In genomic region chr3:52200981-52201679, GRCh38 we compare ENCODE assay signal across 15 cellular contexts. TPM values are rescaled to one million over a fixed set of nuclear protein-coding genes. Genes with fewer than 3 reads are reported as not detected.
DNase-seq lines count a peak whose midpoint lies in the region; ATAC-seq, FAIRE-seq and TF ChIP-seq lines count a peak whose summit lies in the region.
"Had no signal": no experiment of that assay in that cellular context is flagged by ENCODE, and none has a peak within 500 bp of the region (broad histone marks: within the 10 kb centered on the region; RNA-seq: fewer than 3 reads in every experiment).

No MANE protein-coding gene starts in this region.

- H4K20me1 ChIP-seq in Loucy (ENCODE audit: insufficient read depth, low read length, poor library complexity, severe bottlenecking) (peaks cover 25% of the 10 kb centered on the region), GM12878 (ENCODE audit: control insufficient read depth, insufficient read depth) (no peaks in the 10 kb centered on the region)

- TF ChIP-seq POLR2A in GM12878 (IDR thresholded peaks at IDR 0.05; ENCODE audit: low read depth, low read length), result no peak
- no peak for TF ChIP-seq POLR2A in transverse colon (IDR thresholded peaks at IDR 0.05)
- TF ChIP-seq POLR2A in thyroid gland (IDR thresholded peaks at IDR 0.05), result no peak

- WGBS in GM12878 (ENCODE audit: insufficient coverage, insufficient replicate concordance, low lambda C conversion rate, missing lambda C conversion rate), result 81% methylated on average over 5 of the region's 5 CpGs
- 80 to 92% methylated on average over 3 to 5 of the region's 5 CpGs for WGBS in transverse colon (ENCODE audit: low coverage in 1 of 2), 2 donors
- WGBS in thyroid gland, 2 donors, result 91% methylated on average over 5 of the region's 5 CpGs

- TF ChIP-seq RAD21 in GM12878 (IDR thresholded peaks at IDR 0.05; ENCODE audit: insufficient read depth, low read depth, low read length), result no peak

- FAIRE-seq in GM12878 (lab: Jason Lieb, UNC), result no peak
- FAIRE-seq: frontal cortex, pancreas, small intestine had no signal

- peak overlapping the region; percentile 100 for H3K4me3 ChIP-seq in Loucy (ENCODE audit: low read length, poor library complexity, severe bottlenecking)
- 0 out of 2 replicates have a peak overlapping the region, but pooled peaks have one; percentile 28 for H3K4me3 ChIP-seq in GM12878
- no peak overlapping the region for H3K4me3 ChIP-seq in lower lobe of right lung
- no peak overlapping the region for H3K4me3 ChIP-seq in transverse colon
- no peak overlapping the region for H3K4me3 ChIP-seq in thyroid gland (replicated peaks in 1 of 3)
- H3K4me3 ChIP-seq: pancreas, SK-N-MC had no signal

- BruUV-seq in GM12878 (replicated peaks; lab: Mats Ljungman, UMichigan), result no TSS peak

- ATAC-seq in GM12878, result no peak
- ATAC-seq in lower lobe of right lung, result no peak
- ATAC-seq: pancreas had no signal

- POLR2A ChIA-PET in GM12878 (lab: Charles Lee), result interaction anchor here (0.9 to 1.8 kb wide), 9 partner anchors 9 to 144 kb away, joined by 3 to 4 read pairs (median 3); partner anchors contain the start of genes DUSP7 and TLR9

- H3K9ac ChIP-seq in Loucy (ENCODE audit: low read depth, low read length, poor library complexity, severe bottlenecking), result peak overlapping the region; percentile 52
- H3K9ac ChIP-seq in GM12878 (ENCODE audit: control insufficient read depth, insufficient read depth, low read length), result no peak overlapping the region

- intact Hi-C loops in GM12878 (cut with micrococcal nuclease; ENCODE audit: unreplicated experiment) (no loop called here), lower lobe of right lung (cut with DNase I) (no loop called here), transverse colon (cut with DNase I; ENCODE audit: low total_unique reads) (no loop called here), thyroid gland (cut with DNase I) (no loop called here)

- H2AFZ ChIP-seq in Loucy (ENCODE audit: low read length) (no peak overlapping the region), GM12878 (ENCODE audit: control insufficient read depth, low read depth, low read length) (no peak overlapping the region)

- H3K36me3 ChIP-seq in Loucy (ENCODE audit: insufficient read depth, low read length), result peaks cover 40% of the 10 kb centered on the region
- H3K36me3 ChIP-seq in GM12878 (ENCODE audit: control insufficient read depth in 2 of 2, insufficient read depth in 2 of 2, low read length in 1 of 2), result peaks cover 2 to 20% of the 10 kb centered on the region in 2 experiments; a peak in 3 of 4 replicates
- H3K36me3 ChIP-seq in lower lobe of right lung, result peaks cover 66% of the 10 kb centered on the region
- H3K36me3 ChIP-seq in transverse colon, result peaks cover 0 to 42% (median 15%) of the 10 kb centered on the region in 4 donors
- H3K36me3 ChIP-seq in thyroid gland, result peaks cover 29 to 44% of the 10 kb centered on the region in 2 donors

- H3K79me2 ChIP-seq in Loucy (ENCODE audit: insufficient read depth, low read length) (peaks cover 64% of the 10 kb centered on the region), GM12878 (ENCODE audit: control insufficient read depth, insufficient read depth, low read length) (peaks cover 24% of the 10 kb centered on the region)

- no peaks in the 10 kb centered on the region for H3F3A ChIP-seq in Loucy (ENCODE audit: low read depth)

- in situ Hi-C loops in GM12878 (cut with MboI), result no loop called here
- in situ Hi-C loops in transverse colon (cut with MboI; ENCODE audit: low pct_ligation_motif_present in 1 of 4, low pct_unique_long_range_greater_than_20kb in 1 of 4, low sequenced_read_pairs in 3 of 4), result no loop called here

- CTCF ChIA-PET in GM12878 (lab: Yijun Ruan, JAX), result interaction anchor here (0.6 to 7.2 kb wide), 9 partner anchors 9 to 245 kb away, joined by 3 to 59 read pairs (median 6); partner anchors contain the start of genes DUSP7, POC1A, TLR9 and WDR82

- peak overlapping the region; percentile 100 for H3K4me2 ChIP-seq in Loucy (ENCODE audit: low read depth, low read length, poor library complexity, severe bottlenecking)
- peak overlapping the region; percentile 44 for H3K4me2 ChIP-seq in GM12878 (ENCODE audit: control insufficient read depth, insufficient read depth)

- TF ChIP-seq CTCF in Loucy (conservative IDR thresholded peaks at IDR 0.05; ENCODE audit: low read length), result no peak
- no peak for TF ChIP-seq CTCF in GM12878 (IDR thresholded peaks at IDR 0.05 in 2 of 3, conservative IDR thresholded peaks at IDR 0.05 in 1 of 3; ENCODE audit: control insufficient read depth in 2 of 3, extremely low read depth in 1 of 3, insufficient read depth in 1 of 3, low read depth in 3 of 3, low read length in 3 of 3)
- no peak for TF ChIP-seq CTCF in lower lobe of right lung (IDR thresholded peaks at IDR 0.05)
- no peak for TF ChIP-seq CTCF in transverse colon (IDR thresholded peaks at IDR 0.05)
- no peak for TF ChIP-seq CTCF in thyroid gland (IDR thresholded peaks at IDR 0.05)

- peaks cover 56% of the 10 kb centered on the region for H3K4me1 ChIP-seq in Loucy (ENCODE audit: insufficient read depth, low read length, poor library complexity, severe bottlenecking)
- peaks cover 36% of the 10 kb centered on the region for H3K4me1 ChIP-seq in GM12878 (ENCODE audit: control insufficient read depth, insufficient read depth, low read length)
- H3K4me1 ChIP-seq in lower lobe of right lung, result peaks cover 88% of the 10 kb centered on the region
- peaks cover 20 to 67% (median 35%) of the 10 kb centered on the region in 4 donors for H3K4me1 ChIP-seq in transverse colon
- H3K4me1 ChIP-seq in thyroid gland, result peaks cover 25 to 40% of the 10 kb centered on the region in 2 donors

- H3K9me3 ChIP-seq in Loucy (ENCODE audit: insufficient read depth, low read depth, low read length) (no peaks in the 10 kb centered on the region), GM12878 (replicated peaks; ENCODE audit: control insufficient read depth, insufficient read depth, low read length) (no peaks in the 10 kb centered on the region), lower lobe of right lung (no peaks in the 10 kb centered on the region), transverse colon (no peaks in the 10 kb centered on the region), thyroid gland (no peaks in the 10 kb centered on the region)
- H3K9me3 ChIP-seq: pancreas had no signal

- SMC1A ChIA-PET in GM12878 (lab: Charles Lee; ENCODE audit: uncharacterized antibody, unreplicated experiment), result interaction anchor here (0.9 to 2.8 kb wide), 8 partner anchors 19 to 148 kb away, joined by 3 to 28 read pairs (median 4); partner anchors contain the start of genes DUSP7, POC1A and TLR9

- no peaks in the 10 kb centered on the region for H3K27me3 ChIP-seq in Loucy (ENCODE audit: insufficient read depth, low read length, poor library complexity, severe bottlenecking)
- no peaks in the 10 kb centered on the region for H3K27me3 ChIP-seq in GM12878 (replicated peaks in 1 of 2; ENCODE audit: control insufficient read depth in 2 of 2, insufficient read depth in 2 of 2, low read length in 1 of 2)
- no peaks in the 10 kb centered on the region for H3K27me3 ChIP-seq in lower lobe of right lung (ENCODE audit: low read depth)
- H3K27me3 ChIP-seq in transverse colon, result no peaks in the 10 kb centered on the region
- H3K27me3 ChIP-seq in thyroid gland, result no peaks in the 10 kb centered on the region
- H3K27me3 ChIP-seq: pancreas had no signal

- DNase-seq in SKM-1 treated with dmso at 0.1 percent for 144 hours (lab: John Stamatoyannopoulos, UW; ENCODE audit: unreplicated experiment) (peak; percentile 39), SKM-1 (lab: John Stamatoyannopoulos, UW; ENCODE audit: unreplicated experiment) (no peak), GM12878 (ENCODE audit: low read depth, low spot score) (no peak), lower lobe of right lung (no peak), transverse colon (no peak), thyroid gland (no peak), NCI-H146 (lab: John Stamatoyannopoulos, UW) (no peak)
- DNase-seq: 8988T; activated B cell treated with CpG ODN at 0.5 μM for 24 hours; effector CD4-positive, alpha-beta T cell; pancreas; small intestine had no signal

- peak overlapping the region; percentile 62; the same call in 1 of the 2 replicates for H3K27ac ChIP-seq in GM12878 (ENCODE audit: control insufficient read depth, insufficient read depth)
- H3K27ac ChIP-seq in lower lobe of right lung, result peak overlapping the region; percentile 32
- H3K27ac ChIP-seq in transverse colon, result no peak overlapping the region
- H3K27ac ChIP-seq in thyroid gland, result peak overlapping the region in 1 of 3 donors; percentile 30
- H3K27ac ChIP-seq: pancreas, SK-N-MC had no signal

- H3K9me2 ChIP-seq in Loucy (replicated peaks; ENCODE audit: low read depth, low read length), result no peaks in the 10 kb centered on the region

- TF ChIP-seq EP300 in GM12878 (IDR thresholded peaks at IDR 0.05; ENCODE audit: borderline replicate concordance in 1 of 2, control insufficient read depth in 1 of 2, low read depth in 2 of 2, low read length in 2 of 2), result no peak
- no peak for TF ChIP-seq EP300 in transverse colon (IDR thresholded peaks at IDR 0.05; ENCODE audit: low read depth)

- RAD21 ChIA-PET in GM12878 (lab: Charles Lee; ENCODE audit: unreplicated experiment), result interaction anchor here (1.4 to 3.4 kb wide), 4 partner anchors 20 to 197 kb away, joined by 3 to 22 read pairs (median 10); partner anchors contain the start of genes POC1A and TLR9

RNA-seq across cellular contexts. Expression of gene ALAS1, which starts 3.2 kb away (rescaled TPM):
- 28.6 and 30.9 TPM in 2 replicates for total RNA-seq in GM12878 (2013; cell fraction: nucleolus; rRNA removed)
- total RNA-seq in GM12878 (2014; rRNA removed) (77.4 and 89.8 TPM in 2 replicates), GM12878 (2014; rRNA removed; fragmentation: Illumina TruSeq; extraction: Trizol) (69.5 and 69.9 TPM in 2 replicates), GM12878 (2021) (75.4 and 75.9 TPM in 2 replicates), lower lobe of right lung (103 TPM), transverse colon (100 to 1,000 TPM in 1 of 4 donors, 10 to 100 TPM in 3; 70.1 to 101 (median 84.0) TPM), thyroid gland (10 to 100 TPM; 27.7 to 51.9 (median 45.9) TPM)
- 39.1 TPM for polyA plus RNA-seq in GM12878 (2011; ENCODE audit: low read depth)
- polyA plus RNA-seq in GM12878 (2011; rRNA removed) (78.1 and 95.0 TPM in 2 replicates), GM12878 (2014; fragmentation: Illumina TruSeq; extraction: Trizol) (73.0 and 103 TPM in 2 replicates), GM12878 (2014; fragmentation: Nextera tagmentation; extraction: Ambion mirVana) (100 to 1,000 TPM; 111 to 115 TPM), GM12878 (2014; rRNA removed) (78.6 and 93.1 TPM in 2 replicates), GM12878 (2016; fragmentation: Nextera tagmentation; extraction: Ambion mirVana) (100 to 1,000 TPM in 1 of 2 experiments, 10 to 100 TPM in 1; 88.4 to 102 TPM)
- 143 and 164 TPM in 2 replicates for polyA plus RNA-seq in GM12878 (2011; cell fraction: cytosol; rRNA removed)
- 63.6 and 72.3 TPM in 2 replicates for polyA plus RNA-seq in GM12878 (2011; cell fraction: nucleus; rRNA removed)
- polyA plus RNA-seq in GM12878 (2012), result 43.2 and 54.2 TPM in 2 replicates
- polyA minus RNA-seq in GM12878 (2011; rRNA and poly(A)+ RNA removed), result 58.7 and 81.0 TPM in 2 replicates
- 27.3 and 33.2 TPM in 2 replicates for polyA minus RNA-seq in GM12878 (2011; cell fraction: cytosol; rRNA and poly(A)+ RNA removed)
- 10.6 and 24.6 TPM in 2 replicates for polyA minus RNA-seq in GM12878 (2011; cell fraction: nucleus; rRNA and poly(A)+ RNA removed)

RNA-seq across cellular contexts. Expression of gene TLR9, which starts 24.3 kb away (rescaled TPM):
- 0.51 and 1.6 TPM in 2 replicates for total RNA-seq in GM12878 (2013; cell fraction: nucleolus; rRNA removed)
- total RNA-seq in GM12878 (2014; rRNA removed) (0.22 and 0.51 TPM in 2 replicates), GM12878 (2014; rRNA removed; fragmentation: Illumina TruSeq; extraction: Trizol) (0.14 and 0.22 TPM in 2 replicates), GM12878 (2021) (4.8 and 6.9 TPM in 2 replicates), lower lobe of right lung (1.0 TPM), transverse colon (under 1 TPM in 1 of 4 donors, not detected in 3; 0.16 TPM), thyroid gland (under 1 TPM in 1 of 4 donors, not detected in 3; 0.40 TPM)
- 2.1 TPM for polyA plus RNA-seq in GM12878 (2011; ENCODE audit: low read depth)
- polyA plus RNA-seq in GM12878 (2011; rRNA removed) (0.03 and 0.11 TPM in 2 replicates), GM12878 (2014; fragmentation: Illumina TruSeq; extraction: Trizol) (0.53 TPM in 1 of 2 replicates, not detected in the other), GM12878 (2014; fragmentation: Nextera tagmentation; extraction: Ambion mirVana) (under 1 TPM in 1 of 2 experiments, not detected in 1; 0.10 TPM), GM12878 (2014; rRNA removed) (1.1 and 1.5 TPM in 2 replicates), GM12878 (2016; fragmentation: Nextera tagmentation; extraction: Ambion mirVana) (1 to 10 TPM in 1 of 2 experiments, under 1 TPM in 1; 0.82 to 1.2 TPM)
- polyA plus RNA-seq in GM12878 (2011; cell fraction: cytosol; rRNA removed), result 0.15 and 0.24 TPM in 2 replicates
- 0.64 and 1.0 TPM in 2 replicates for polyA plus RNA-seq in GM12878 (2011; cell fraction: nucleus; rRNA removed)
- polyA plus RNA-seq in GM12878 (2012), result 4.5 TPM in 2 replicates
- polyA minus RNA-seq in GM12878 (2011; rRNA and poly(A)+ RNA removed), result 0.15 TPM in 1 of 2 replicates, not detected in the other
- 0.42 TPM in 1 of 2 replicates, not detected in the other for polyA minus RNA-seq in GM12878 (2011; cell fraction: cytosol; rRNA and poly(A)+ RNA removed)
- polyA minus RNA-seq in GM12878 (2011; cell fraction: nucleus; rRNA and poly(A)+ RNA removed), result 0.10 TPM in 1 of 2 replicates, not detected in the other
- total RNA-seq: frontal cortex had no signal

RNA-seq across cellular contexts. Expression of gene TWF2, which starts 37.8 kb away (rescaled TPM):
- 11.4 and 12.4 TPM in 2 replicates for total RNA-seq in GM12878 (2013; cell fraction: nucleolus; rRNA removed)
- total RNA-seq in GM12878 (2014; rRNA removed) (67.7 and 81.3 TPM in 2 replicates), GM12878 (2014; rRNA removed; fragmentation: Illumina TruSeq; extraction: Trizol) (34.7 and 37.5 TPM in 2 replicates), GM12878 (2021) (88.1 and 88.2 TPM in 2 replicates), lower lobe of right lung (62.2 TPM), transverse colon (10 to 100 TPM; 29.9 to 82.7 (median 61.0) TPM), thyroid gland (10 to 100 TPM; 28.3 to 61.1 (median 50.4) TPM)
- 26.2 TPM for polyA plus RNA-seq in GM12878 (2011; ENCODE audit: low read depth)
- polyA plus RNA-seq in GM12878 (2011; rRNA removed) (30.3 and 56.6 TPM in 2 replicates), GM12878 (2014; fragmentation: Illumina TruSeq; extraction: Trizol) (9.8 and 38.5 TPM in 2 replicates), GM12878 (2014; fragmentation: Nextera tagmentation; extraction: Ambion mirVana) (1 to 10 TPM in 1 of 2 experiments, under 1 TPM in 1; 0.16 to 3.4 TPM), GM12878 (2014; rRNA removed) (106 and 113 TPM in 2 replicates), GM12878 (2016; fragmentation: Nextera tagmentation; extraction: Ambion mirVana) (10 to 100 TPM; 80.4 to 90.5 TPM)
- 115 and 164 TPM in 2 replicates for polyA plus RNA-seq in GM12878 (2011; cell fraction: cytosol; rRNA removed)
- polyA plus RNA-seq in GM12878 (2011; cell fraction: nucleus; rRNA removed), result 78.7 and 103 TPM in 2 replicates
- 46.6 and 50.7 TPM in 2 replicates for polyA plus RNA-seq in GM12878 (2012)
- 40.5 and 76.6 TPM in 2 replicates for polyA minus RNA-seq in GM12878 (2011; rRNA and poly(A)+ RNA removed)
- polyA minus RNA-seq in GM12878 (2011; cell fraction: cytosol; rRNA and poly(A)+ RNA removed), result 25.4 and 34.2 TPM in 2 replicates
- 11.8 and 16.6 TPM in 2 replicates for polyA minus RNA-seq in GM12878 (2011; cell fraction: nucleus; rRNA and poly(A)+ RNA removed)

RNA-seq across cellular contexts. Expression of gene PPM1M, which starts 44.4 kb away (rescaled TPM):
- total RNA-seq in GM12878 (2013; cell fraction: nucleolus; rRNA removed), result 10.4 and 10.8 TPM in 2 replicates
- total RNA-seq in GM12878 (2014; rRNA removed) (15.7 and 16.3 TPM in 2 replicates), GM12878 (2014; rRNA removed; fragmentation: Illumina TruSeq; extraction: Trizol) (14.1 TPM in 2 replicates), GM12878 (2021) (24.8 and 25.9 TPM in 2 replicates), lower lobe of right lung (53.4 TPM), transverse colon (1 to 10 TPM; 2.0 to 8.4 (median 6.2) TPM), thyroid gland (10 to 100 TPM; 15.8 to 22.8 (median 18.0) TPM)
- 11.0 TPM for polyA plus RNA-seq in GM12878 (2011; ENCODE audit: low read depth)
- polyA plus RNA-seq in GM12878 (2011; rRNA removed) (19.2 and 21.1 TPM in 2 replicates), GM12878 (2014; fragmentation: Illumina TruSeq; extraction: Trizol) (19.8 and 24.3 TPM in 2 replicates), GM12878 (2014; fragmentation: Nextera tagmentation; extraction: Ambion mirVana) (10 to 100 TPM in 1 of 2 experiments, 1 to 10 TPM in 1; 7.5 to 15.3 TPM), GM12878 (2014; rRNA removed) (23.1 and 24.3 TPM in 2 replicates), GM12878 (2016; fragmentation: Nextera tagmentation; extraction: Ambion mirVana) (1 to 10 TPM; 7.3 to 9.5 TPM)
- polyA plus RNA-seq in GM12878 (2011; cell fraction: cytosol; rRNA removed), result 26.1 and 26.4 TPM in 2 replicates
- 55.4 and 72.9 TPM in 2 replicates for polyA plus RNA-seq in GM12878 (2011; cell fraction: nucleus; rRNA removed)
- polyA plus RNA-seq in GM12878 (2012), result 16.3 and 19.2 TPM in 2 replicates
- 28.2 and 35.1 TPM in 2 replicates for polyA minus RNA-seq in GM12878 (2011; rRNA and poly(A)+ RNA removed)
- polyA minus RNA-seq in GM12878 (2011; cell fraction: cytosol; rRNA and poly(A)+ RNA removed), result 3.9 and 5.3 TPM in 2 replicates
- polyA minus RNA-seq in GM12878 (2011; cell fraction: nucleus; rRNA and poly(A)+ RNA removed), result 11.4 and 12.5 TPM in 2 replicates

RNA-seq across cellular contexts. Expression of gene POC1A, which starts 46.9 kb away (rescaled TPM):
- total RNA-seq in GM12878 (2013; cell fraction: nucleolus; rRNA removed), result 10.8 and 12.3 TPM in 2 replicates
- total RNA-seq in GM12878 (2014; rRNA removed) (29.8 and 30.0 TPM in 2 replicates), GM12878 (2014; rRNA removed; fragmentation: Illumina TruSeq; extraction: Trizol) (14.6 and 15.6 TPM in 2 replicates), GM12878 (2021) (22.9 and 23.4 TPM in 2 replicates), lower lobe of right lung (2.7 TPM), transverse colon (1 to 10 TPM in 2 of 4 donors, under 1 TPM in 1, not detected in 1; 0.80 to 3.1 (median 2.2) TPM), thyroid gland (1 to 10 TPM in 2 of 4 donors, under 1 TPM in 2; 0.40 to 2.8 (median 1.5) TPM)
- 7.9 TPM for polyA plus RNA-seq in GM12878 (2011; ENCODE audit: low read depth)
- polyA plus RNA-seq in GM12878 (2011; rRNA removed) (13.6 and 19.7 TPM in 2 replicates), GM12878 (2014; fragmentation: Illumina TruSeq; extraction: Trizol) (16.4 and 24.1 TPM in 2 replicates), GM12878 (2014; fragmentation: Nextera tagmentation; extraction: Ambion mirVana) (10 to 100 TPM in 1 of 2 experiments, 1 to 10 TPM in 1; 8.5 to 13.0 TPM), GM12878 (2014; rRNA removed) (26.5 and 27.2 TPM in 2 replicates), GM12878 (2016; fragmentation: Nextera tagmentation; extraction: Ambion mirVana) (10 to 100 TPM; 42.3 to 49.8 TPM)
- 25.1 and 32.3 TPM in 2 replicates for polyA plus RNA-seq in GM12878 (2011; cell fraction: cytosol; rRNA removed)
- 34.4 and 38.8 TPM in 2 replicates for polyA plus RNA-seq in GM12878 (2011; cell fraction: nucleus; rRNA removed)
- polyA plus RNA-seq in GM12878 (2012), result 10.5 and 12.0 TPM in 2 replicates
- 26.1 and 31.7 TPM in 2 replicates for polyA minus RNA-seq in GM12878 (2011; rRNA and poly(A)+ RNA removed)
- polyA minus RNA-seq in GM12878 (2011; cell fraction: cytosol; rRNA and poly(A)+ RNA removed), result 6.1 and 8.1 TPM in 2 replicates
- polyA minus RNA-seq in GM12878 (2011; cell fraction: nucleus; rRNA and poly(A)+ RNA removed), result 14.5 and 19.8 TPM in 2 replicates

Comparison
In these comparisons a context has a peak if more than half of its experiments do, and no peak if none do; other contexts are left out.
1. H3K4me3 ChIP-seq: peak in Loucy (single experiment) and GM12878 (single experiment); none in lower lobe of right lung (single experiment), transverse colon (0 of 4) and thyroid gland (0 of 3).
2. H3K27ac ChIP-seq: peak in GM12878 (single experiment) and lower lobe of right lung (single experiment); none in transverse colon (0 of 4).